In the genomic region with DNA sequence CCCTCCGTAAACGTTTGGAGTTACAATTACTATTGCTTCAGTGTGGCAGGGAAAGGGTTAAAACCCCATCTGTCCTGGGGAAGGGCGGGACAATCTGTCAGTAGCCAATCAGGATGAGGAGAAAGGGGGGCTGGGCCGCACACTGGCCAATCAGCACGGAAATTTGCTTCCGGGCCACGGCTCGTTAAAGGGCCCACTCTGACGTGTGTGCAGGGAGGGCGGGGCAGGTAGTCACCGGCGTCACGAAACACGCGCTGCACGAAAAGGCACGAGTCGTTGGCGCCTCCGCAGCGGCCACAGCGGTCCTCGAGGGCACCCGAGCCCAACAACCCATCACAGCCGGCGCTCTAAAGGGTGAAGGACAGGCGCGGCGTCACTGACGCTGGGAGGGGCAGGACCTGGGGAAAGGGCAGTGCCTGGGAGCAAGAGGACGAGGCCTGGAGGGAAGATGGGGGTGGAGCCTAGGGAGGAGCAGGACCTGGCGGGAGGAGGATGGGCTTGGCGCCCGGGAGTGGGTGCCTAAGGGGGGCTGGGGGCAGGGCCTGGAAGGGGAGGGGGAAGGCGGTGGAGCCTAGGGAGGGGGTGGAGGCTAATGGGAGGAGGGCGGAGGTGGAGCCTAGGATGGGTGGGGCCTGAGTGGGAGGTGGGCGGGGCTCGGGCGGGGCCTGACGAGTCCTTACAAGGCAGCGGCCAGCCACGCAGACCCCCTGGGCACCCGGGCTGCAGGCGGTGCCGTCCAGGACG, we compare ENCODE assay signal across 1 cellular context.
A peak's percentile ranks its signal among the peaks of the same experiment; 100 is the strongest.
TF ChIP-seq lines count a peak whose summit lies in the region.

No MANE protein-coding gene starts in this region.

TF ChIP-seq in GM12878, 131 proteins besides CTCF, POLR2A, EP300 and RAD21 (continues in another document):
- no peak for TF ChIP-seq KAT2A (conservative IDR thresholded peaks at IDR 0.05; ENCODE audit: control insufficient read depth, low read depth, low read length)
- TF ChIP-seq STAT3 (IDR thresholded peaks at IDR 0.05; ENCODE audit: low read depth, low read length) = no peak
- TF ChIP-seq TARDBP (IDR thresholded peaks at IDR 0.05; ENCODE audit: borderline replicate concordance) = no peak
- TF ChIP-seq, protein P1, sequence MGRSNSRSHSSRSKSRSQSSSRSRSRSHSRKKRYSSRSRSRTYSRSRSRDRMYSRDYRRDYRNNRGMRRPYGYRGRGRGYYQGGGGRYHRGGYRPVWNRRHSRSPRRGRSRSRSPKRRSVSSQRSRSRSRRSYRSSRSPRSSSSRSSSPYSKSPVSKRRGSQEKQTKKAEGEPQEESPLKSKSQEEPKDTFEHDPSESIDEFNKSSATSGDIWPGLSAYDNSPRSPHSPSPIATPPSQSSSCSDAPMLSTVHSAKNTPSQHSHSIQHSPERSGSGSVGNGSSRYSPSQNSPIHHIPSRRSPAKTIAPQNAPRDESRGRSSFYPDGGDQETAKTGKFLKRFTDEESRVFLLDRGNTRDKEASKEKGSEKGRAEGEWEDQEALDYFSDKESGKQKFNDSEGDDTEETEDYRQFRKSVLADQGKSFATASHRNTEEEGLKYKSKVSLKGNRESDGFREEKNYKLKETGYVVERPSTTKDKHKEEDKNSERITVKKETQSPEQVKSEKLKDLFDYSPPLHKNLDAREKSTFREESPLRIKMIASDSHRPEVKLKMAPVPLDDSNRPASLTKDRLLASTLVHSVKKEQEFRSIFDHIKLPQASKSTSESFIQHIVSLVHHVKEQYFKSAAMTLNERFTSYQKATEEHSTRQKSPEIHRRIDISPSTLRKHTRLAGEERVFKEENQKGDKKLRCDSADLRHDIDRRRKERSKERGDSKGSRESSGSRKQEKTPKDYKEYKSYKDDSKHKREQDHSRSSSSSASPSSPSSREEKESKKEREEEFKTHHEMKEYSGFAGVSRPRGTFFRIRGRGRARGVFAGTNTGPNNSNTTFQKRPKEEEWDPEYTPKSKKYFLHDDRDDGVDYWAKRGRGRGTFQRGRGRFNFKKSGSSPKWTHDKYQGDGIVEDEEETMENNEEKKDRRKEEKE (IDR thresholded peaks at IDR 0.05) = no peak
- TF ChIP-seq RBBP5 (conservative IDR thresholded peaks at IDR 0.05) = no peak
- TF ChIP-seq, protein P2, sequence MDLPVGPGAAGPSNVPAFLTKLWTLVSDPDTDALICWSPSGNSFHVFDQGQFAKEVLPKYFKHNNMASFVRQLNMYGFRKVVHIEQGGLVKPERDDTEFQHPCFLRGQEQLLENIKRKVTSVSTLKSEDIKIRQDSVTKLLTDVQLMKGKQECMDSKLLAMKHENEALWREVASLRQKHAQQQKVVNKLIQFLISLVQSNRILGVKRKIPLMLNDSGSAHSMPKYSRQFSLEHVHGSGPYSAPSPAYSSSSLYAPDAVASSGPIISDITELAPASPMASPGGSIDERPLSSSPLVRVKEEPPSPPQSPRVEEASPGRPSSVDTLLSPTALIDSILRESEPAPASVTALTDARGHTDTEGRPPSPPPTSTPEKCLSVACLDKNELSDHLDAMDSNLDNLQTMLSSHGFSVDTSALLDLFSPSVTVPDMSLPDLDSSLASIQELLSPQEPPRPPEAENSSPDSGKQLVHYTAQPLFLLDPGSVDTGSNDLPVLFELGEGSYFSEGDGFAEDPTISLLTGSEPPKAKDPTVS (IDR thresholded peaks at IDR 0.05; ENCODE audit: low read depth, low read length) = no peak
- TF ChIP-seq, protein P3, sequence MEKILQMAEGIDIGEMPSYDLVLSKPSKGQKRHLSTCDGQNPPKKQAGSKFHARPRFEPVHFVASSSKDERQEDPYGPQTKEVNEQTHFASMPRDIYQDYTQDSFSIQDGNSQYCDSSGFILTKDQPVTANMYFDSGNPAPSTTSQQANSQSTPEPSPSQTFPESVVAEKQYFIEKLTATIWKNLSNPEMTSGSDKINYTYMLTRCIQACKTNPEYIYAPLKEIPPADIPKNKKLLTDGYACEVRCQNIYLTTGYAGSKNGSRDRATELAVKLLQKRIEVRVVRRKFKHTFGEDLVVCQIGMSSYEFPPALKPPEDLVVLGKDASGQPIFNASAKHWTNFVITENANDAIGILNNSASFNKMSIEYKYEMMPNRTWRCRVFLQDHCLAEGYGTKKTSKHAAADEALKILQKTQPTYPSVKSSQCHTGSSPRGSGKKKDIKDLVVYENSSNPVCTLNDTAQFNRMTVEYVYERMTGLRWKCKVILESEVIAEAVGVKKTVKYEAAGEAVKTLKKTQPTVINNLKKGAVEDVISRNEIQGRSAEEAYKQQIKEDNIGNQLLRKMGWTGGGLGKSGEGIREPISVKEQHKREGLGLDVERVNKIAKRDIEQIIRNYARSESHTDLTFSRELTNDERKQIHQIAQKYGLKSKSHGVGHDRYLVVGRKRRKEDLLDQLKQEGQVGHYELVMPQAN (conservative IDR thresholded peaks at IDR 0.05) = no peak
- peak; percentile 81 for TF ChIP-seq CREM (IDR thresholded peaks at IDR 0.05; ENCODE audit: low read depth)
- TF ChIP-seq, protein P4, sequence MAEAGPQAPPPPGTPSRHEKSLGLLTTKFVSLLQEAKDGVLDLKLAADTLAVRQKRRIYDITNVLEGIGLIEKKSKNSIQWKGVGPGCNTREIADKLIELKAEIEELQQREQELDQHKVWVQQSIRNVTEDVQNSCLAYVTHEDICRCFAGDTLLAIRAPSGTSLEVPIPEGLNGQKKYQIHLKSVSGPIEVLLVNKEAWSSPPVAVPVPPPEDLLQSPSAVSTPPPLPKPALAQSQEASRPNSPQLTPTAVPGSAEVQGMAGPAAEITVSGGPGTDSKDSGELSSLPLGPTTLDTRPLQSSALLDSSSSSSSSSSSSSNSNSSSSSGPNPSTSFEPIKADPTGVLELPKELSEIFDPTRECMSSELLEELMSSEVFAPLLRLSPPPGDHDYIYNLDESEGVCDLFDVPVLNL (IDR thresholded peaks at IDR 0.05; ENCODE audit: low read depth, low read length) = no peak
- no peak for TF ChIP-seq BACH1 (IDR thresholded peaks at IDR 0.05; ENCODE audit: borderline replicate concordance)
- TF ChIP-seq, protein P5, sequence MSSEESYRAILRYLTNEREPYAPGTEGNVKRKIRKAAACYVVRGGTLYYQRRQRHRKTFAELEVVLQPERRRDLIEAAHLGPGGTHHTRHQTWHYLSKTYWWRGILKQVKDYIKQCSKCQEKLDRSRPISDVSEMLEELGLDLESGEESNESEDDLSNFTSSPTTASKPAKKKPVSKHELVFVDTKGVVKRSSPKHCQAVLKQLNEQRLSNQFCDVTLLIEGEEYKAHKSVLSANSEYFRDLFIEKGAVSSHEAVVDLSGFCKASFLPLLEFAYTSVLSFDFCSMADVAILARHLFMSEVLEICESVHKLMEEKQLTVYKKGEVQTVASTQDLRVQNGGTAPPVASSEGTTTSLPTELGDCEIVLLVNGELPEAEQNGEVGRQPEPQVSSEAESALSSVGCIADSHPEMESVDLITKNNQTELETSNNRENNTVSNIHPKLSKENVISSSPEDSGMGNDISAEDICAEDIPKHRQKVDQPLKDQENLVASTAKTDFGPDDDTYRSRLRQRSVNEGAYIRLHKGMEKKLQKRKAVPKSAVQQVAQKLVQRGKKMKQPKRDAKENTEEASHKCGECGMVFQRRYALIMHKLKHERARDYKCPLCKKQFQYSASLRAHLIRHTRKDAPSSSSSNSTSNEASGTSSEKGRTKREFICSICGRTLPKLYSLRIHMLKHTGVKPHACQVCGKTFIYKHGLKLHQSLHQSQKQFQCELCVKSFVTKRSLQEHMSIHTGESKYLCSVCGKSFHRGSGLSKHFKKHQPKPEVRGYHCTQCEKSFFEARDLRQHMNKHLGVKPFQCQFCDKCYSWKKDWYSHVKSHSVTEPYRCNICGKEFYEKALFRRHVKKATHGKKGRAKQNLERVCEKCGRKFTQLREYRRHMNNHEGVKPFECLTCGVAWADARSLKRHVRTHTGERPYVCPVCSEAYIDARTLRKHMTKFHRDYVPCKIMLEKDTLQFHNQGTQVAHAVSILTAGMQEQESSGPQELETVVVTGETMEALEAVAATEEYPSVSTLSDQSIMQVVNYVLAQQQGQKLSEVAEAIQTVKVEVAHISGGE (CRISPR knock-in tag; IDR thresholded peaks at IDR 0.05) = no peak
- TF ChIP-seq IRF4 (IDR thresholded peaks at IDR 0.05; ENCODE audit: low read depth, low read length) = no peak
- no peak for TF ChIP-seq FOXK2 (IDR thresholded peaks at IDR 0.05)
- TF ChIP-seq BCL11A (IDR thresholded peaks at IDR 0.05; ENCODE audit: low read depth, low read length) = no peak
- TF ChIP-seq CHD4 (IDR thresholded peaks at IDR 0.05) = no peak
- TF ChIP-seq NR2F1 (conservative IDR thresholded peaks at IDR 0.05) = no peak
- TF ChIP-seq MYB (IDR thresholded peaks at IDR 0.05; ENCODE audit: borderline replicate concordance, low read depth, low read length) = no peak
- TF ChIP-seq FOXM1 (IDR thresholded peaks at IDR 0.05; ENCODE audit: low read depth, low read length) = no peak
- no peak for TF ChIP-seq ZNF24 (IDR thresholded peaks at IDR 0.05)
- TF ChIP-seq BRCA1 (IDR thresholded peaks at IDR 0.05; ENCODE audit: low read depth, low read length) = no peak
- TF ChIP-seq SREBF1 (IDR thresholded peaks at IDR 0.05; ENCODE audit: low read length) = no peak
- peak; percentile 11; the same call in 1 of the 2 replicates for TF ChIP-seq PAX5 (IDR thresholded peaks at IDR 0.05; ENCODE audit: borderline replicate concordance, low read depth, low read length)
- no peak for TF ChIP-seq SRF (IDR thresholded peaks at IDR 0.05; ENCODE audit: low read depth in 2 of 2, low read length in 2 of 2)
- TF ChIP-seq SUZ12 (IDR thresholded peaks at IDR 0.05; ENCODE audit: unreplicated experiment) = no peak
- no peak for TF ChIP-seq NFIC (IDR thresholded peaks at IDR 0.05; ENCODE audit: low read depth, low read length)
- TF ChIP-seq, protein P6, sequence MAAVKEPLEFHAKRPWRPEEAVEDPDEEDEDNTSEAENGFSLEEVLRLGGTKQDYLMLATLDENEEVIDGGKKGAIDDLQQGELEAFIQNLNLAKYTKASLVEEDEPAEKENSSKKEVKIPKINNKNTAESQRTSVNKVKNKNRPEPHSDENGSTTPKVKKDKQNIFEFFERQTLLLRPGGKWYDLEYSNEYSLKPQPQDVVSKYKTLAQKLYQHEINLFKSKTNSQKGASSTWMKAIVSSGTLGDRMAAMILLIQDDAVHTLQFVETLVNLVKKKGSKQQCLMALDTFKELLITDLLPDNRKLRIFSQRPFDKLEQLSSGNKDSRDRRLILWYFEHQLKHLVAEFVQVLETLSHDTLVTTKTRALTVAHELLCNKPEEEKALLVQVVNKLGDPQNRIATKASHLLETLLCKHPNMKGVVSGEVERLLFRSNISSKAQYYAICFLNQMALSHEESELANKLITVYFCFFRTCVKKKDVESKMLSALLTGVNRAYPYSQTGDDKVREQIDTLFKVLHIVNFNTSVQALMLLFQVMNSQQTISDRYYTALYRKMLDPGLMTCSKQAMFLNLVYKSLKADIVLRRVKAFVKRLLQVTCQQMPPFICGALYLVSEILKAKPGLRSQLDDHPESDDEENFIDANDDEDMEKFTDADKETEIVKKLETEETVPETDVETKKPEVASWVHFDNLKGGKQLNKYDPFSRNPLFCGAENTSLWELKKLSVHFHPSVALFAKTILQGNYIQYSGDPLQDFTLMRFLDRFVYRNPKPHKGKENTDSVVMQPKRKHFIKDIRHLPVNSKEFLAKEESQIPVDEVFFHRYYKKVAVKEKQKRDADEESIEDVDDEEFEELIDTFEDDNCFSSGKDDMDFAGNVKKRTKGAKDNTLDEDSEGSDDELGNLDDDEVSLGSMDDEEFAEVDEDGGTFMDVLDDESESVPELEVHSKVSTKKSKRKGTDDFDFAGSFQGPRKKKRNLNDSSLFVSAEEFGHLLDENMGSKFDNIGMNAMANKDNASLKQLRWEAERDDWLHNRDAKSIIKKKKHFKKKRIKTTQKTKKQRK (IDR thresholded peaks at IDR 0.05; ENCODE audit: low read depth, low read length) = no peak
- no peak for TF ChIP-seq SREBF2 (IDR thresholded peaks at IDR 0.05; ENCODE audit: low read length)
- TF ChIP-seq SP1 (IDR thresholded peaks at IDR 0.05; ENCODE audit: low read depth, low read length) = peak; percentile 97
- TF ChIP-seq, protein P7, sequence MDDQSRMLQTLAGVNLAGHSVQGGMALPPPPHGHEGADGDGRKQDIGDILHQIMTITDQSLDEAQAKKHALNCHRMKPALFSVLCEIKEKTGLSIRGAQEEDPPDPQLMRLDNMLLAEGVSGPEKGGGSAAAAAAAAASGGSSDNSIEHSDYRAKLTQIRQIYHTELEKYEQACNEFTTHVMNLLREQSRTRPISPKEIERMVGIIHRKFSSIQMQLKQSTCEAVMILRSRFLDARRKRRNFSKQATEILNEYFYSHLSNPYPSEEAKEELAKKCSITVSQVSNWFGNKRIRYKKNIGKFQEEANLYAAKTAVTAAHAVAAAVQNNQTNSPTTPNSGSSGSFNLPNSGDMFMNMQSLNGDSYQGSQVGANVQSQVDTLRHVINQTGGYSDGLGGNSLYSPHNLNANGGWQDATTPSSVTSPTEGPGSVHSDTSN (IDR thresholded peaks at IDR 0.05; ENCODE audit: insufficient replicate concordance, low read depth, low read length) = no peak
- TF ChIP-seq, protein P8, sequence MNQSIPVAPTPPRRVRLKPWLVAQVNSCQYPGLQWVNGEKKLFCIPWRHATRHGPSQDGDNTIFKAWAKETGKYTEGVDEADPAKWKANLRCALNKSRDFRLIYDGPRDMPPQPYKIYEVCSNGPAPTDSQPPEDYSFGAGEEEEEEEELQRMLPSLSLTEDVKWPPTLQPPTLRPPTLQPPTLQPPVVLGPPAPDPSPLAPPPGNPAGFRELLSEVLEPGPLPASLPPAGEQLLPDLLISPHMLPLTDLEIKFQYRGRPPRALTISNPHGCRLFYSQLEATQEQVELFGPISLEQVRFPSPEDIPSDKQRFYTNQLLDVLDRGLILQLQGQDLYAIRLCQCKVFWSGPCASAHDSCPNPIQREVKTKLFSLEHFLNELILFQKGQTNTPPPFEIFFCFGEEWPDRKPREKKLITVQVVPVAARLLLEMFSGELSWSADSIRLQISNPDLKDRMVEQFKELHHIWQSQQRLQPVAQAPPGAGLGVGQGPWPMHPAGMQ (IDR thresholded peaks at IDR 0.05; ENCODE audit: borderline replicate concordance) = no peak
- TF ChIP-seq, protein P9, sequence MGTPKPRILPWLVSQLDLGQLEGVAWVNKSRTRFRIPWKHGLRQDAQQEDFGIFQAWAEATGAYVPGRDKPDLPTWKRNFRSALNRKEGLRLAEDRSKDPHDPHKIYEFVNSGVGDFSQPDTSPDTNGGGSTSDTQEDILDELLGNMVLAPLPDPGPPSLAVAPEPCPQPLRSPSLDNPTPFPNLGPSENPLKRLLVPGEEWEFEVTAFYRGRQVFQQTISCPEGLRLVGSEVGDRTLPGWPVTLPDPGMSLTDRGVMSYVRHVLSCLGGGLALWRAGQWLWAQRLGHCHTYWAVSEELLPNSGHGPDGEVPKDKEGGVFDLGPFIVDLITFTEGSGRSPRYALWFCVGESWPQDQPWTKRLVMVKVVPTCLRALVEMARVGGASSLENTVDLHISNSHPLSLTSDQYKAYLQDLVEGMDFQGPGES (IDR thresholded peaks at IDR 0.05) = 0 out of 2 replicates have a peak, but pooled peaks have one; percentile 55
- no peak for TF ChIP-seq ATF7 (IDR thresholded peaks at IDR 0.05; ENCODE audit: low read depth)
- no peak for TF ChIP-seq CEBPB (IDR thresholded peaks at IDR 0.05; ENCODE audit: borderline replicate concordance in 1 of 2, low read depth in 2 of 2, low read length in 2 of 2)
- TF ChIP-seq CREB1 (IDR thresholded peaks at IDR 0.05; ENCODE audit: low read depth) = peak; percentile 83
- TF ChIP-seq, protein P10, sequence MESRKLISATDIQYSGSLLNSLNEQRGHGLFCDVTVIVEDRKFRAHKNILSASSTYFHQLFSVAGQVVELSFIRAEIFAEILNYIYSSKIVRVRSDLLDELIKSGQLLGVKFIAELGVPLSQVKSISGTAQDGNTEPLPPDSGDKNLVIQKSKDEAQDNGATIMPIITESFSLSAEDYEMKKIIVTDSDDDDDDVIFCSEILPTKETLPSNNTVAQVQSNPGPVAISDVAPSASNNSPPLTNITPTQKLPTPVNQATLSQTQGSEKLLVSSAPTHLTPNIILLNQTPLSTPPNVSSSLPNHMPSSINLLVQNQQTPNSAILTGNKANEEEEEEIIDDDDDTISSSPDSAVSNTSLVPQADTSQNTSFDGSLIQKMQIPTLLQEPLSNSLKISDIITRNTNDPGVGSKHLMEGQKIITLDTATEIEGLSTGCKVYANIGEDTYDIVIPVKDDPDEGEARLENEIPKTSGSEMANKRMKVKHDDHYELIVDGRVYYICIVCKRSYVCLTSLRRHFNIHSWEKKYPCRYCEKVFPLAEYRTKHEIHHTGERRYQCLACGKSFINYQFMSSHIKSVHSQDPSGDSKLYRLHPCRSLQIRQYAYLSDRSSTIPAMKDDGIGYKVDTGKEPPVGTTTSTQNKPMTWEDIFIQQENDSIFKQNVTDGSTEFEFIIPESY (IDR thresholded peaks at IDR 0.05) = no peak
